ENCODE assay signal across 17 cellular contexts in the genomic region with DNA sequence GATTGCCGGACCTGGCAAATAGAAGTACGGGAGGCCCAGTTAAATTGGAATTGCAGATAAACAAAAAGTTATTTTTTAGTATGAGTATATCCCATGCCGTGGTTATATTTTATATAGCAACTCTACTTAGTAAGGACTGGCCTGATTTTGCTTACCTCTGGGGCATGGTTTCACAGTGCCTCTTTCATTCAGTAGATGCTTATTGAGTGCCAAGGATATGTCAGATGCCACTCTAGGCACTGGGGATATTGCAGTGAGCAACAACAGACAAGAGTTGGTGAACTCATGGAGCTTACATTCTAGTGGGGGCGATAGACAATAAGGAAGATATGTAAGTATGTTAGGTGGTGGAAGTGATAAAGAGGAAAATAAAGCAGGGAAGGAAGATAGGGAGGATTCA.
DNase-seq lines count a peak whose midpoint lies in the region; ATAC-seq, FAIRE-seq and TF ChIP-seq lines count a peak whose summit lies in the region.
"Had no signal": no experiment of that assay in that cellular context is flagged by ENCODE, and none has a peak within 500 bp of the region (broad histone marks: within the 10 kb centered on the region; RNA-seq: fewer than 3 reads in every experiment).

No MANE protein-coding gene starts in this region.

- no peak for ATAC-seq in T-helper 17 cell
- ATAC-seq in pancreas: peak in 3 of 4 donors; percentile 14 to 24 (median 14)
- ATAC-seq: HepG2 had no signal

- TF ChIP-seq CTCF in MCF 10A (IDR thresholded peaks at IDR 0.05; ENCODE audit: unreplicated experiment): no peak
- no peak for TF ChIP-seq CTCF in breast epithelium (IDR thresholded peaks at IDR 0.05)
- no peak for TF ChIP-seq CTCF in pancreas (IDR thresholded peaks at IDR 0.05)

- peaks cover 29% of the 10 kb centered on the region for H3K4me1 Mint-ChIP-seq in MCF 10A (ENCODE audit: insufficient read depth, unreplicated experiment)
- H3K4me1 Mint-ChIP-seq in T-helper 17 cell: peaks cover 6% of the 10 kb centered on the region
- no peaks in the 10 kb centered on the region for H3K4me1 Mint-ChIP-seq in CD4-positive, alpha-beta memory T cell
- H3K4me1 Mint-ChIP-seq: CD8-positive, alpha-beta memory T cell had no signal

- no peak for TF ChIP-seq POLR2A in breast epithelium (IDR thresholded peaks at IDR 0.05)

- H3K4me1 ChIP-seq in breast epithelium (no peaks in the 10 kb centered on the region), pancreas (peaks cover 8 to 10% (median 9%) of the 10 kb centered on the region in 3 donors)
- H3K4me1 ChIP-seq in CD4-positive, alpha-beta memory T cell (ENCODE audit: insufficient read depth, low read length): no peaks in the 10 kb centered on the region
- H3K4me1 ChIP-seq: BLaER1 had no signal

- DNase-seq in MCF 10A (ENCODE audit: unreplicated experiment) (no peak), breast epithelium (ENCODE audit: low spot score in 2 of 2) (no peak), T-helper 17 cell (no peak), foreskin melanocyte (peak; percentile 48), pancreas (no peak), NCI-H1105 (lab: John Stamatoyannopoulos, UW) (no peak), cortex of kidney (lab: John Stamatoyannopoulos, UW) (no peak)
- DNase-seq in CD4-positive, alpha-beta memory T cell: no peak
- DNase-seq: CD8-positive, alpha-beta memory T cell; KG1; NCI-H226; NCI-H526; NK-92 treated with Interleukin-12 subunit alpha and Interleukin-12 subunit beta, amount 100 ng/mL, for 24 hours had no signal

- POLR2A ChIA-PET in MCF 10A (lab: Yijun Ruan, JAX): interaction anchor here (1.2 to 3.0 kb wide), 3 partner anchors 14 to 42 kb away, joined by 3 to 11 read pairs (median 6); no protein-coding TSS in a partner anchor
- POLR2A ChIA-PET in CD4-positive, alpha-beta memory T cell (lab: Charles Lee; ENCODE audit: partially characterized antibody): no interaction called here

- CTCF ChIA-PET in MCF 10A (lab: Yijun Ruan, JAX): interaction anchor here (0.8 to 1.4 kb wide), 3 partner anchors 8 to 100 kb away, joined by 3 to 5 read pairs (median 3); no protein-coding TSS in a partner anchor
- CTCF ChIA-PET in CD4-positive, alpha-beta memory T cell (lab: Charles Lee; ENCODE audit: partially characterized antibody): interaction anchor here (1.5 kb wide), 1 partner anchor 10 kb away, joined by 3 read pairs; no protein-coding TSS in a partner anchor

- H3K27me3 ChIP-seq in breast epithelium: no peaks in the 10 kb centered on the region
- no peaks in the 10 kb centered on the region for H3K27me3 ChIP-seq in pancreas
- H3K27me3 ChIP-seq in CD4-positive, alpha-beta memory T cell (ENCODE audit: insufficient read depth, low read length): no peaks in the 10 kb centered on the region
- H3K27me3 ChIP-seq: BLaER1, SJSA1 had no signal

- peak overlapping the region; percentile 23 for H3K27ac Mint-ChIP-seq in MCF 10A (ENCODE audit: low read depth, unreplicated experiment)
- H3K27ac Mint-ChIP-seq in T-helper 17 cell: no peak overlapping the region
- no peak overlapping the region for H3K27ac Mint-ChIP-seq in CD4-positive, alpha-beta memory T cell
- H3K27ac Mint-ChIP-seq: CD8-positive, alpha-beta memory T cell had no signal

- H3K9me3 Mint-ChIP-seq in MCF 10A (ENCODE audit: unreplicated experiment): no peaks in the 10 kb centered on the region
- no peaks in the 10 kb centered on the region for H3K9me3 Mint-ChIP-seq in CD4-positive, alpha-beta memory T cell
- H3K9me3 Mint-ChIP-seq: CD8-positive, alpha-beta memory T cell had no signal

- no peaks in the 10 kb centered on the region for H3K36me3 ChIP-seq in breast epithelium
- no peaks in the 10 kb centered on the region for H3K36me3 ChIP-seq in pancreas
- H3K36me3 ChIP-seq in CD4-positive, alpha-beta memory T cell (ENCODE audit: insufficient read depth, low read length): no peaks in the 10 kb centered on the region
- H3K36me3 ChIP-seq: BLaER1 had no signal

- no peak for FAIRE-seq in pancreas (lab: Jason Lieb, UNC)
- FAIRE-seq: D721Med, HepG2 had no signal

- H3K4me3 Mint-ChIP-seq in MCF 10A (ENCODE audit: unreplicated experiment) (no peak overlapping the region), T-helper 17 cell (peak overlapping the region; percentile 47)
- no peak overlapping the region for H3K4me3 Mint-ChIP-seq in CD4-positive, alpha-beta memory T cell
- H3K4me3 Mint-ChIP-seq: CD8-positive, alpha-beta memory T cell had no signal

- H3K27me3 Mint-ChIP-seq in MCF 10A (ENCODE audit: insufficient read depth, unreplicated experiment) (no peaks in the 10 kb centered on the region), T-helper 17 cell (peaks cover 40% of the 10 kb centered on the region)
- peaks cover 6 to 16% of the 10 kb centered on the region in 2 donors for H3K27me3 Mint-ChIP-seq in CD4-positive, alpha-beta memory T cell

- peaks cover 48% of the 10 kb centered on the region for H3K36me3 Mint-ChIP-seq in MCF 10A (ENCODE audit: insufficient read depth, unreplicated experiment)
- peaks cover 3% of the 10 kb centered on the region for H3K36me3 Mint-ChIP-seq in T-helper 17 cell (ENCODE audit: low read depth)
- H3K36me3 Mint-ChIP-seq in CD4-positive, alpha-beta memory T cell: no peaks in the 10 kb centered on the region
- H3K36me3 Mint-ChIP-seq: CD8-positive, alpha-beta memory T cell had no signal

- WGBS in pancreas, 2 donors: 68 to 70% methylated on average over 4 of the region's 4 CpGs

- BruUV-seq in MCF 10A (replicated peaks; lab: Mats Ljungman, UMichigan): no TSS peak

- H3K27ac ChIP-seq in breast epithelium (no peak overlapping the region), pancreas (peak overlapping the region in 2 of 4 donors; percentile 24 to 37)
- no peak overlapping the region for H3K27ac ChIP-seq in CD4-positive, alpha-beta memory T cell (ENCODE audit: low read depth, low read length)
- H3K27ac ChIP-seq: BLaER1, SJSA1 had no signal

- intact Hi-C loops in MCF 10A (cut with micrococcal nuclease) (no loop called here), breast epithelium (cut with DNase I; ENCODE audit: low total_unique reads) (no loop called here), pancreas (cut with DNase I) (no loop called here)
- intact Hi-C loops in CD4-positive, alpha-beta memory T cell (cut with micrococcal nuclease): no loop called here

- H3K4me3 ChIP-seq in breast epithelium (no peak overlapping the region), pancreas (no peak overlapping the region)
- no peak overlapping the region for H3K4me3 ChIP-seq in CD4-positive, alpha-beta memory T cell (ENCODE audit: low read length in 2 of 2)
- H3K4me3 ChIP-seq: BLaER1, SJSA1 had no signal

- H3K9me3 ChIP-seq in breast epithelium (no peaks in the 10 kb centered on the region), T-helper 17 cell (ENCODE audit: control insufficient read depth, low read length, poor library complexity, severe bottlenecking) (no peaks in the 10 kb centered on the region), pancreas (no peaks in the 10 kb centered on the region)
- H3K9me3 ChIP-seq in CD4-positive, alpha-beta memory T cell (ENCODE audit: control insufficient read depth in 1 of 2, low read length in 2 of 2): no peaks in the 10 kb centered on the region
- H3K9me3 ChIP-seq: BLaER1, SJSA1 had no signal
